Comparison of ENCODE assay signal across 1 cellular context in the genomic region with DNA sequence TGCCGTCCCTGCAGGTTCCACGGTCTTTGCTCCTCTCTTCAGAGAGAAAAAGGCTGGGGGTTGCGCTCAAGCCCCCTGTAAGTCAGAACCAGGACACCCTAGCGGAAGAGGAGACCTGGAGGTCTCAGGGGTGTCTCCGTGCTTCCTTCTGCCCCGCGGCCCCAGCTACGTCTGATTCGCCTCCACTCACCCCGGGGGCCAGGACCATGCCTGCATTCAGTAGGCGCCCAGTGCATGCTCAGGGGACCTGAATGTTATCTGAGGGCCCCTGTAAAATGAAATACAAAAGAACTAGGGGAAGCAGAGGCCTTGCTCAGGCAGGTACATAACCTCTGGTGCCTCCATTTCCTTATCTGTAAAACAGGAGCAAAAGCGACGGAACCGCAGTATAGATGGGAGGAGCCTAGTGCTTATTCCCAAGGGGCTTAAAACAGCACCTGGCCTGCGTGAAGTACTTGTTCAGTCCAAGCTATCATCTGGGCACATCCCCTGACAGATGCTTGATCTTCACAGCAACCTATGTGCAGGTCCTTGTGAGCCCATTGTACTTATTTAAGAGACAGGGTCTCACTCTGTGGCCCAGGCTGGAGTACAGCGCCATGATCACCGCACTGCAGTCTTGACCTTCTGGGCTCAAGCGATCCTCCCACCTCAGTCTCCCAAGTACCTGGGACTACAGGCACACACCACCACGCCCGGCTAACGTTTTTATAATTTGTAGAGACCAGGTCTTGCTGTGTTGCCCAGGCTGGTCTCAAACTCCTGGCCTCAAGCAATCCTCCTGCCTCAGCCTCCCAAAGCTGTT.
TF ChIP-seq lines count a peak whose summit lies in the region.

No MANE protein-coding gene starts in this region.

TF ChIP-seq in IMR-90, 13 proteins besides CTCF, POLR2A, EP300 and RAD21:
- TF ChIP-seq, protein P1, sequence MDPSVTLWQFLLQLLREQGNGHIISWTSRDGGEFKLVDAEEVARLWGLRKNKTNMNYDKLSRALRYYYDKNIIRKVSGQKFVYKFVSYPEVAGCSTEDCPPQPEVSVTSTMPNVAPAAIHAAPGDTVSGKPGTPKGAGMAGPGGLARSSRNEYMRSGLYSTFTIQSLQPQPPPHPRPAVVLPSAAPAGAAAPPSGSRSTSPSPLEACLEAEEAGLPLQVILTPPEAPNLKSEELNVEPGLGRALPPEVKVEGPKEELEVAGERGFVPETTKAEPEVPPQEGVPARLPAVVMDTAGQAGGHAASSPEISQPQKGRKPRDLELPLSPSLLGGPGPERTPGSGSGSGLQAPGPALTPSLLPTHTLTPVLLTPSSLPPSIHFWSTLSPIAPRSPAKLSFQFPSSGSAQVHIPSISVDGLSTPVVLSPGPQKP (IDR thresholded peaks at IDR 0.05; ENCODE audit: borderline replicate concordance, low read depth, low read length), result no peak
- no peak for TF ChIP-seq CHD1 (IDR thresholded peaks at IDR 0.05; ENCODE audit: low read depth, low read length)
- TF ChIP-seq, protein P2, sequence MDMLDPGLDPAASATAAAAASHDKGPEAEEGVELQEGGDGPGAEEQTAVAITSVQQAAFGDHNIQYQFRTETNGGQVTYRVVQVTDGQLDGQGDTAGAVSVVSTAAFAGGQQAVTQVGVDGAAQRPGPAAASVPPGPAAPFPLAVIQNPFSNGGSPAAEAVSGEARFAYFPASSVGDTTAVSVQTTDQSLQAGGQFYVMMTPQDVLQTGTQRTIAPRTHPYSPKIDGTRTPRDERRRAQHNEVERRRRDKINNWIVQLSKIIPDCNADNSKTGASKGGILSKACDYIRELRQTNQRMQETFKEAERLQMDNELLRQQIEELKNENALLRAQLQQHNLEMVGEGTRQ (IDR thresholded peaks at IDR 0.05; ENCODE audit: low read depth, low read length), result no peak
- TF ChIP-seq NFE2L2 (IDR thresholded peaks at IDR 0.05; ENCODE audit: low read depth, low read length), result no peak
- no peak for TF ChIP-seq MAZ (IDR thresholded peaks at IDR 0.05; ENCODE audit: borderline replicate concordance, low read depth, low read length)
- TF ChIP-seq MAFK (IDR thresholded peaks at IDR 0.05; ENCODE audit: low read depth, low read length), result no peak
- no peak for TF ChIP-seq SMC3 (IDR thresholded peaks at IDR 0.05; ENCODE audit: low read depth, low read length)
- no peak for TF ChIP-seq RCOR1 (IDR thresholded peaks at IDR 0.05; ENCODE audit: insufficient replicate concordance, low read length)
- no peak for TF ChIP-seq MXI1 (IDR thresholded peaks at IDR 0.05; ENCODE audit: borderline replicate concordance, low read depth, low read length)
- TF ChIP-seq RFX5 (IDR thresholded peaks at IDR 0.05; ENCODE audit: low read depth, low read length), result no peak
- TF ChIP-seq BHLHE40 (IDR thresholded peaks at IDR 0.05; ENCODE audit: low read depth, low read length), result no peak
- no peak for TF ChIP-seq FOS (IDR thresholded peaks at IDR 0.05; ENCODE audit: low read depth, low read length)
- TF ChIP-seq CEBPB (IDR thresholded peaks at IDR 0.05; ENCODE audit: low read depth, low read length), result no peak
